1 cellular context compared by ENCODE assay signal in the genomic region with DNA sequence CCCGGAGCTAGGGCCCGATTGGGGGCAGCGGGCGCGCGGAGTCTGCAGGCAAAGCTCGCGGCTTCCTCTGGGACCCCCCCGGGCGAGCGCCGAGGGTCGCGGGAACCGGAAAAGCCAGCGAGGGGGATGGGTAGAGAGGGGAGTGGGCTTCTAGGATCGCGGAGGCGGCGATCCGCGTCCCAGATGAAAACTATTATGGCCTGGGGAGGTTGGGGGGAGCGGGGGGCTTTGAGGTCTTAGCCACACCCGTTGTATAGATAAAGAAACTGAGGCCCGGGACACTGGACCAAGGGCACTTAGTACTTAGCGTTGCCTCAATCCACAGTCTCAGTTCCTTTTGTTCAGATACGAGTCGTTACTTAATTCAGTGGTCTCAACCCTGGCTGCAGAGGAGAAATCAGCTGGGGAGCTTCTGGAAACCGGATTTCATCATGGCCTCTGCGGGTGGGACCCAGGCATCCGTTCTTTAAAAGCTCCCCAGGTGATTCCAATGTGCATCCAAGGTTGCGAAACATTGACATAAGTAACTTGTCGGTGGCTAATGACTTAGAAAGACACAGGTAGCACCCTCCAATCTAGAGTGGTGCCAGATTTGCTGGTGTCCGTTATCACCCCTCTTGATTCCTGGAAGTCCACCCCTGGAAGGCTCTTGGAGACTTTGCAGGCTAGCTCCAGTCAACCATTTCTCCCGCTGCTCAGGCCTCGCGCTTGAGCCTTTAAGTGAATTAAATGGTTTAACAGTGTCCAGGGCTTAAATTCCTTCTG.
A peak's percentile ranks its signal among the peaks of the same experiment; 100 is the strongest.
TF ChIP-seq lines count a peak whose summit lies in the region.

No MANE protein-coding gene starts in this region.

TF ChIP-seq in HEK293, 187 proteins besides CTCF, POLR2A, EP300 and RAD21 (continued from another document and continues in another):
- TF ChIP-seq, protein P1, sequence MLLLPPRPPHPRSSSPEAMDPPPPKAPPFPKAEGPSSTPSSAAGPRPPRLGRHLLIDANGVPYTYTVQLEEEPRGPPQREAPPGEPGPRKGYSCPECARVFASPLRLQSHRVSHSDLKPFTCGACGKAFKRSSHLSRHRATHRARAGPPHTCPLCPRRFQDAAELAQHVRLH (tag by site-specific recombination; IDR thresholded peaks at IDR 0.05) = no peak
- TF ChIP-seq ZNF521 (tag by site-specific recombination; IDR thresholded peaks at IDR 0.05) = no peak
- no peak for TF ChIP-seq SCRT2 (tag by site-specific recombination; IDR thresholded peaks at IDR 0.05)
- no peak for TF ChIP-seq ZNF23 (tag by site-specific recombination; IDR thresholded peaks at IDR 0.05; ENCODE audit: borderline replicate concordance)
- TF ChIP-seq REPIN1 (tag by site-specific recombination; IDR thresholded peaks at IDR 0.05; ENCODE audit: low read depth) = no peak
- TF ChIP-seq ZNF701 (tag by site-specific recombination; IDR thresholded peaks at IDR 0.05) = no peak
- no peak for TF ChIP-seq ZNF391 (tag by site-specific recombination; IDR thresholded peaks at IDR 0.05; ENCODE audit: borderline replicate concordance, low read depth)
- TF ChIP-seq ZNF776 (tag by site-specific recombination; IDR thresholded peaks at IDR 0.05; ENCODE audit: borderline replicate concordance) = no peak
- TF ChIP-seq GLI2 (tag by site-specific recombination; IDR thresholded peaks at IDR 0.05; ENCODE audit: borderline replicate concordance, low read depth) = no peak
- TF ChIP-seq ZNF18 (tag by site-specific recombination; IDR thresholded peaks at IDR 0.05) = no peak
- no peak for TF ChIP-seq ZNF664 (tag by site-specific recombination; IDR thresholded peaks at IDR 0.05)
- TF ChIP-seq, protein P2, sequence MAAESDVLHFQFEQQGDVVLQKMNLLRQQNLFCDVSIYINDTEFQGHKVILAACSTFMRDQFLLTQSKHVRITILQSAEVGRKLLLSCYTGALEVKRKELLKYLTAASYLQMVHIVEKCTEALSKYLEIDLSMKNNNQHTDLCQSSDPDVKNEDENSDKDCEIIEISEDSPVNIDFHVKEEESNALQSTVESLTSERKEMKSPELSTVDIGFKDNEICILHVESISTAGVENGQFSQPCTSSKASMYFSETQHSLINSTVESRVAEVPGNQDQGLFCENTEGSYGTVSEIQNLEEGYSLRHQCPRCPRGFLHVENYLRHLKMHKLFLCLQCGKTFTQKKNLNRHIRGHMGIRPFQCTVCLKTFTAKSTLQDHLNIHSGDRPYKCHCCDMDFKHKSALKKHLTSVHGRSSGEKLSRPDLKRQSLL (tag by site-specific recombination; IDR thresholded peaks at IDR 0.05) = peak; percentile 73
- TF ChIP-seq, protein P3, sequence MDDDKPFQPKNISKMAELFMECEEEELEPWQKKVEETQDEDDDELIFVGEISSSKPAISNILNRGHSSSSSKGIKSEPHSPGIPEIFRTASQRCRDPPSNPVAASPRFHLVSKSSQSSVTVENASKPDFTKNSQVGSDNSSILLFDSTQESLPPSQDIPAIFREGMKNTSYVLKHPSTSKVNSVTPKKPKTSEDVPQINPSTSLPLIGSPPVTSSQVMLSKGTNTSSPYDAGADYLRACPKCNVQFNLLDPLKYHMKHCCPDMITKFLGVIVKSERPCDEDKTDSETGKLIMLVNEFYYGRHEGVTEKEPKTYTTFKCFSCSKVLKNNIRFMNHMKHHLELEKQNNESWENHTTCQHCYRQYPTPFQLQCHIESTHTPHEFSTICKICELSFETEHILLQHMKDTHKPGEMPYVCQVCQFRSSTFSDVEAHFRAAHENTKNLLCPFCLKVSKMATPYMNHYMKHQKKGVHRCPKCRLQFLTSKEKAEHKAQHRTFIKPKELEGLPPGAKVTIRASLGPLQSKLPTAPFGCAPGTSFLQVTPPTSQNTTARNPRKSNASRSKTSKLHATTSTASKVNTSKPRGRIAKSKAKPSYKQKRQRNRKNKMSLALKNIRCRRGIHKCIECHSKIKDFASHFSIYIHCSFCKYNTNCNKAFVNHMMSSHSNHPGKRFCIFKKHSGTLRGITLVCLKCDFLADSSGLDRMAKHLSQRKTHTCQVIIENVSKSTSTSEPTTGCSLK (tag by site-specific recombination; IDR thresholded peaks at IDR 0.05) = no peak
- TF ChIP-seq TRIM28 (IDR thresholded peaks at IDR 0.05; ENCODE audit: borderline replicate concordance, low read length) = no peak
- peak; percentile 34 for TF ChIP-seq ZBTB26 (tag by site-specific recombination; optimal IDR thresholded peaks at IDR 0.05)
- peak; percentile 7; the same call in 1 of the 2 replicates for TF ChIP-seq PRDM4 (tag by site-specific recombination; IDR thresholded peaks at IDR 0.05)
- no peak for TF ChIP-seq YY1 (tag by site-specific recombination; IDR thresholded peaks at IDR 0.05)
- TF ChIP-seq ZNF324 (tag by site-specific recombination; IDR thresholded peaks at IDR 0.05) = no peak
- no peak for TF ChIP-seq ZNF239 (tag by site-specific recombination; IDR thresholded peaks at IDR 0.05)
- no peak for TF ChIP-seq ZNF16 (tag by site-specific recombination; IDR thresholded peaks at IDR 0.05; ENCODE audit: low read depth)
- TF ChIP-seq ZBTB8A (tag by site-specific recombination; IDR thresholded peaks at IDR 0.05) = 0 out of 2 replicates have a peak, but pooled peaks have one; percentile 15
- no peak for TF ChIP-seq ZXDB (tag by site-specific recombination; IDR thresholded peaks at IDR 0.05)
- TF ChIP-seq ZNF184 (tag by site-specific recombination; IDR thresholded peaks at IDR 0.05) = no peak
- TF ChIP-seq, protein P4, sequence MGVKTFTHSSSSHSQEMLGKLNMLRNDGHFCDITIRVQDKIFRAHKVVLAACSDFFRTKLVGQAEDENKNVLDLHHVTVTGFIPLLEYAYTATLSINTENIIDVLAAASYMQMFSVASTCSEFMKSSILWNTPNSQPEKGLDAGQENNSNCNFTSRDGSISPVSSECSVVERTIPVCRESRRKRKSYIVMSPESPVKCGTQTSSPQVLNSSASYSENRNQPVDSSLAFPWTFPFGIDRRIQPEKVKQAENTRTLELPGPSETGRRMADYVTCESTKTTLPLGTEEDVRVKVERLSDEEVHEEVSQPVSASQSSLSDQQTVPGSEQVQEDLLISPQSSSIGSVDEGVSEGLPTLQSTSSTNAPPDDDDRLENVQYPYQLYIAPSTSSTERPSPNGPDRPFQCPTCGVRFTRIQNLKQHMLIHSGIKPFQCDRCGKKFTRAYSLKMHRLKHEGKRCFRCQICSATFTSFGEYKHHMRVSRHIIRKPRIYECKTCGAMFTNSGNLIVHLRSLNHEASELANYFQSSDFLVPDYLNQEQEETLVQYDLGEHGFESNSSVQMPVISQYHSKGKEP (tag by site-specific recombination; IDR thresholded peaks at IDR 0.05) = no peak
- TF ChIP-seq ZNF548 (tag by site-specific recombination; IDR thresholded peaks at IDR 0.05) = no peak
- no peak for TF ChIP-seq ZNF24 (tag by site-specific recombination; IDR thresholded peaks at IDR 0.05)
- peak; percentile 82 for TF ChIP-seq ZIC2 (tag by site-specific recombination; IDR thresholded peaks at IDR 0.05)
- TF ChIP-seq KLF8 (tag by site-specific recombination; IDR thresholded peaks at IDR 0.05) = no peak
- TF ChIP-seq PRDM10 (tag by site-specific recombination; IDR thresholded peaks at IDR 0.05) = peak; percentile 79
- peak; percentile 58 for TF ChIP-seq PATZ1 (tag by site-specific recombination; IDR thresholded peaks at IDR 0.05)
- TF ChIP-seq KLF7 (tag by site-specific recombination; IDR thresholded peaks at IDR 0.05; ENCODE audit: borderline replicate concordance) = no peak
- no peak for TF ChIP-seq ZNF777 (tag by site-specific recombination; IDR thresholded peaks at IDR 0.05; ENCODE audit: borderline replicate concordance)
- TF ChIP-seq ZNF837 (tag by site-specific recombination; IDR thresholded peaks at IDR 0.05) = no peak
- TF ChIP-seq ZNF629 (tag by site-specific recombination; IDR thresholded peaks at IDR 0.05) = 0 out of 2 replicates have a peak, but pooled peaks have one; percentile 14
- no peak for TF ChIP-seq BCL11A (tag by site-specific recombination; IDR thresholded peaks at IDR 0.05; ENCODE audit: low read depth)
- no peak for TF ChIP-seq PRDM6 (tag by site-specific recombination; IDR thresholded peaks at IDR 0.05)
- peak; percentile 80 for TF ChIP-seq ZNF335 (tag by site-specific recombination; conservative IDR thresholded peaks at IDR 0.05)
